ENCODE assay signal across 21 cellular contexts in genomic region chr2:41498791-41499190, GRCh38.
"Had no signal": no experiment of that assay in that cellular context is flagged by ENCODE, and none has a peak within 500 bp of the region (broad histone marks: within the 10 kb centered on the region; RNA-seq: fewer than 3 reads in every experiment).

No MANE protein-coding gene starts in this region.

- H3K36me3 ChIP-seq: gastrocnemius medialis, neural progenitor cell had no signal

- H3K4me3 ChIP-seq: body of pancreas, gastrocnemius medialis, neural progenitor cell, testis had no signal

- ATAC-seq: body of pancreas; esophagus mucosa; gastrocnemius medialis; left ventricle myocardium superior; naive thymus-derived CD8-positive, alpha-beta T cell; stimulated activated naive B cell treated with anti-CD40 and anti-IgM and Interleukin-4, amounts not matched to agents 10 μg/mL and 1 μg/mL and 100 μg/mL, for 72 hours had no signal

- H3K4me1 ChIP-seq: body of pancreas, gastrocnemius medialis, neural progenitor cell, testis had no signal

- DNase-seq: activated CD4-positive, alpha-beta memory T cell treated with anti-CD3 and anti-CD28 coated beads for 36 hours; activated CD4-positive, alpha-beta T cell treated with anti-CD3 and anti-CD28 coated beads for 48 hours; activated CD4-positive, CD25-positive, alpha-beta regulatory T cell; activated naive CD4-positive, alpha-beta T cell treated with anti-CD3 and anti-CD28 coated beads for 36 hours; activated naive CD8-positive, alpha-beta T cell treated with anti-CD3 and anti-CD28 coated beads, Interleukin-2, amount 10 ng/mL, durations not matched to agents 7 days and 5 days; activated T-cell treated with anti-CD3 and anti-CD28 coated beads, Interleukin-2, amount 50 U/mL, for 48 hours; body of pancreas; central memory CD4-positive, alpha-beta T cell; dermis blood vessel endothelial cell; effector memory CD4-positive, alpha-beta T cell; gastrocnemius medialis; hypothalamus; left ventricle myocardium superior; mammary epithelial cell; naive thymus-derived CD8-positive, alpha-beta T cell; stimulated activated CD4-positive, alpha-beta T cell treated with anti-CD3 and anti-CD28 coated beads, Interleukin-2, amount 100 ng/mL, for 48 hours; stimulated activated CD8-positive, alpha-beta memory T cell treated with anti-CD3 and anti-CD28 coated beads, Interleukin-4, amount 100 ng/mL, for 48 hours; stimulated activated naive B cell treated with anti-CD40 and anti-IgM and Interleukin-4, amounts not matched to agents 10 μg/mL and 1 μg/mL and 100 μg/mL, for 72 hours; testis had no signal

- H3K27ac ChIP-seq: body of pancreas, gastrocnemius medialis, neural progenitor cell, testis had no signal

- H3K9me3 ChIP-seq: testis had no signal

- H3K27me3 ChIP-seq: body of pancreas, gastrocnemius medialis, neural progenitor cell, testis had no signal
